In genomic region chr2:145601306-145601925, GRCh38 we compare ENCODE assay signal across 1 cellular context.
TF ChIP-seq lines count a peak whose summit lies in the region.

No MANE protein-coding gene starts in this region.

TF ChIP-seq in K562, 482 proteins besides CTCF, POLR2A, EP300 and RAD21:
- TF ChIP-seq TFE3 (CRISPR knock-in tag; IDR thresholded peaks at IDR 0.05): no peak
- no peak for TF ChIP-seq ZBTB17 (CRISPR knock-in tag; IDR thresholded peaks at IDR 0.05)
- no peak for TF ChIP-seq SAFB2 (IDR thresholded peaks at IDR 0.05; ENCODE audit: borderline replicate concordance, low read depth, low read length, severe bottlenecking)
TF ChIP-seq in K562: peak in this region for 0.
